In the genomic region with DNA sequence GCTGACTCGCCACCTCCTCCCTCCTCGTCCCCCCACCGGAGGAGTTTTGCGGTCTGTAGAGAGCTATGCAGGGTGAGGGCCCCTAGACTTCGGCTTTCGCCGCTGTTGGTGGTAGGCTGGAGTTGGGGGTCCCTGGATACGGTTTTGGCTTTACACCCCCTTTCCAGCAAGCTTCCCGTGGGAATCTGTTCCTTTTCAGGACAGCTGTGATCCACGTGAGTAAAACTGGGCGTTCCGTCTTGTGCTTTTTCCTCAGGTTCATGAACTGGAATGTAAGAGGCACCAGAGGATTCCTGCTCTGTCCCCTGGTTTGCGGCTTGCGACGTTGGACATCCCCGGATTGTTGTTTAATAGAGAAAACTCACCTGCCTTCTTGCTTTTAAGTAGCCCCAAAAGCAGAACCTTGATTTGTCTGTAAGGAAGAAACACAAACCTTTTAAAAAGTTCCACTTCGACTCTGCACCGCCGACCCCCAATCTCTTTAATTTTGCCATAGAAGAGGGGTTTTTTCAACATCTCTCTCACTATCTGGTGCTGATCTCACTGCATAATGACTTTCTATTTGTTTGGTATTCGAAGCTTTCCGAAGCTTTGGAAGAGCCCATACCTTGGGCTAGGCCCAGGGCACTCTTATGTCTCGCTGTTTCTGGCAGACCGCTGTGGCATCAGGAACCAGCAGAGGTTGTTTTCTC, we compare ENCODE assay signal across 8 cellular contexts. TPM values are rescaled to one million over a fixed set of nuclear protein-coding genes. Genes with fewer than 3 reads are reported as not detected.
DNase-seq lines count a peak whose midpoint lies in the region; ATAC-seq, FAIRE-seq and TF ChIP-seq lines count a peak whose summit lies in the region.

No MANE protein-coding gene starts in this region.

- RAD21 ChIA-PET in HCT116 (lab: Charles Lee; ENCODE audit: low non-redundant PET in 1 of 2, low total read pairs in 2 of 2, uncharacterized antibody in 2 of 2, unreplicated experiment in 2 of 2), result no interaction called here

- intact Hi-C loops in HCT116 (cut with micrococcal nuclease), result loop anchor here (10.0 kb wide), 1 partner anchor 692 kb away; no protein-coding TSS in a partner anchor

- no peaks in the 10 kb centered on the region for H3K9me2 ChIP-seq in HCT116 (ENCODE audit: insufficient read depth)

- peaks cover 11% of the 10 kb centered on the region for H3K79me2 ChIP-seq in HCT116 (ENCODE audit: insufficient read depth, low read length)

- TSS peak; percentile 66 for BruUV-seq in HCT116 (replicated peaks; lab: Mats Ljungman, UMichigan)

- H3K4me3 ChIP-seq in HCT116 (replicated peaks in 1 of 2; ENCODE audit: low read depth in 1 of 2, low read length in 2 of 2) (peak overlapping the region; percentile 81 to 91), mononuclear cell (ENCODE audit: low read length) (peak overlapping the region; percentile 78)
- H3K4me3 ChIP-seq in effector memory CD4-positive, alpha-beta T cell (ENCODE audit: insufficient read depth, low read depth, low read length, poor library complexity, severe bottlenecking), result peak overlapping the region; percentile 73

- no peak for TF ChIP-seq RAD21 in HCT116 (IDR thresholded peaks at IDR 0.05; ENCODE audit: low read depth)

- H3K27me3 ChIP-seq in HCT116 (ENCODE audit: insufficient read depth, low read length) (no peaks in the 10 kb centered on the region), mononuclear cell (ENCODE audit: insufficient read depth, low read length) (no peaks in the 10 kb centered on the region)
- H3K27me3 ChIP-seq in effector memory CD4-positive, alpha-beta T cell (replicated peaks; ENCODE audit: control insufficient read depth, insufficient read depth, low read length, poor library complexity, severe bottlenecking), result no peaks in the 10 kb centered on the region

- H3K4me1 ChIP-seq in HCT116 (ENCODE audit: control insufficient read depth in 1 of 2, insufficient read depth in 2 of 2, low read length in 2 of 2) (peaks cover 6 to 23% of the 10 kb centered on the region in 2 experiments), mononuclear cell (ENCODE audit: insufficient read depth, low read length) (peaks cover 54% of the 10 kb centered on the region)
- peaks cover 28% of the 10 kb centered on the region for H3K4me1 ChIP-seq in effector memory CD4-positive, alpha-beta T cell (ENCODE audit: control insufficient read depth, insufficient read depth, low read length, poor library complexity, severe bottlenecking)

- H3K4me2 ChIP-seq in HCT116 (ENCODE audit: low read length), result peak overlapping the region; percentile 82

- DNase-seq in ELR (ENCODE audit: low read depth) (peak; percentile 72), HCT116 (ENCODE audit: low read depth, low spot score) (no peak), RKO (ENCODE audit: low spot score) (peak; percentile 64), urothelium cell line (ENCODE audit: low spot score) (peak; percentile 25), NCI-H1092 treated with DMSO at 0.1 percent for 48 hours (lab: John Stamatoyannopoulos, UW) (no peak)
- DNase-seq in effector memory CD4-positive, alpha-beta T cell, result no peak

- H3K9ac ChIP-seq in HCT116 (ENCODE audit: low read length), result peak overlapping the region; percentile 82

- H3K36me3 ChIP-seq in HCT116 (ENCODE audit: control insufficient read depth in 1 of 2, insufficient read depth in 2 of 2, low read length in 2 of 2), result no peaks in the 10 kb centered on the region
- peaks cover 2% of the 10 kb centered on the region for H3K36me3 ChIP-seq in effector memory CD4-positive, alpha-beta T cell (ENCODE audit: control insufficient read depth, insufficient read depth, low read length)

- H3K27ac ChIP-seq in HCT116 (ENCODE audit: low read depth, low read length), result peak overlapping the region; percentile 91
- peak overlapping the region; percentile 99 for H3K27ac ChIP-seq in effector memory CD4-positive, alpha-beta T cell (ENCODE audit: insufficient read depth, low read length, poor library complexity, severe bottlenecking)

- H2AFZ ChIP-seq in HCT116 (ENCODE audit: low read depth, low read length, poor library complexity, severe bottlenecking), result peak overlapping the region; percentile 57

- peak; percentile 15 for TF ChIP-seq POLR2A in HCT116 (IDR thresholded peaks at IDR 0.05; ENCODE audit: borderline replicate concordance, extremely low read depth, insufficient read depth, insufficient read length)

- CTCF ChIA-PET in HCT116 (lab: Charles Lee), result interaction anchor here (1.3 kb wide), 1 partner anchor 37 kb away, joined by 3 read pairs; no protein-coding TSS in a partner anchor

- peak; percentile 41 for ATAC-seq in HCT116
- no peak for ATAC-seq in HG03175 (IDR thresholded peaks at IDR 0.05; ENCODE audit: unreplicated experiment)

- no peak for TF ChIP-seq CTCF in HCT116 (IDR thresholded peaks at IDR 0.05 in 2 of 3, conservative IDR thresholded peaks at IDR 0.05 in 1 of 3; ENCODE audit: borderline replicate concordance in 1 of 3, insufficient read depth in 1 of 3, low read depth in 2 of 3, low read length in 2 of 3)

- H3K9me3 ChIP-seq in HCT116 (ENCODE audit: control insufficient read depth in 1 of 2, insufficient read depth in 1 of 2, low read depth in 1 of 2, low read length in 2 of 2) (no peaks in the 10 kb centered on the region), mononuclear cell (ENCODE audit: low read depth, low read length) (no peaks in the 10 kb centered on the region)
- no peaks in the 10 kb centered on the region for H3K9me3 ChIP-seq in effector memory CD4-positive, alpha-beta T cell (ENCODE audit: control insufficient read depth, low read length)

- POLR2A ChIA-PET in HCT116 (lab: Charles Lee), result interaction anchor here (1.0 to 1.2 kb wide), 2 partner anchors 142 to 281 kb away, joined by 3 to 4 read pairs; a partner anchor contains a TSS

- H4K20me1 ChIP-seq in HCT116 (ENCODE audit: insufficient read depth), result no peaks in the 10 kb centered on the region

- no peak for FAIRE-seq in urothelium cell line (lab: Jason Lieb, UNC)

TF ChIP-seq in HCT116, 20 proteins besides CTCF, POLR2A, EP300 and RAD21:
- TF ChIP-seq POLR2AphosphoS5 (IDR thresholded peaks at IDR 0.05; ENCODE audit: low read depth, low read length) (no peak), YY1 (IDR thresholded peaks at IDR 0.05; ENCODE audit: extremely low read depth, insufficient replicate concordance, low read depth, low read length) (no peak), SP1 (IDR thresholded peaks at IDR 0.05; ENCODE audit: low read depth) (no peak), CBX3 (IDR thresholded peaks at IDR 0.05; ENCODE audit: low read depth) (no peak)

RNA-seq across cellular contexts. Expression of a gene that starts 0.5 kb away (rescaled TPM):
- total RNA-seq in HCT116 (2021; ENCODE audit: unreplicated experiment), result 28.0 TPM
- polyA plus RNA-seq in HCT116 (2012), result 12.7 and 13.7 TPM in 2 replicates
- 36.8 TPM for total RNA-seq in mononuclear cell

RNA-seq across cellular contexts. Expression of a gene that starts 1.1 kb away (rescaled TPM):
- total RNA-seq in HCT116 (2021; ENCODE audit: unreplicated experiment) (14.1 TPM), mononuclear cell (55.1 TPM)
- 11.3 and 14.3 TPM in 2 replicates for polyA plus RNA-seq in HCT116 (2012)

Comparison
In these comparisons a context has a peak if more than half of its experiments do, and no peak if none do; other contexts are left out.
1. DNase-seq: peak in ELR (single experiment), RKO (single experiment) and urothelium cell line (single experiment); none in HCT116 (single experiment), effector memory CD4-positive, alpha-beta T cell (0 of 3) and NCI-H1092 treated with DMSO at 0.1 percent for 48 hours (single experiment).
2. Peak in every context shown above with its lines, with median percentiles within 50 percentile points of each other: H3K4me3 ChIP-seq.